In genomic region chr13:106558527-106558926, GRCh38 we compare ENCODE assay signal across 21 cellular contexts. TPM values are rescaled to one million over a fixed set of nuclear protein-coding genes. Genes with fewer than 3 reads are reported as not detected.
DNase-seq lines count a peak whose midpoint lies in the region; ATAC-seq, FAIRE-seq and TF ChIP-seq lines count a peak whose summit lies in the region.
"Had no signal": no experiment of that assay in that cellular context is flagged by ENCODE, and none has a peak within 500 bp of the region (broad histone marks: within the 10 kb centered on the region; RNA-seq: fewer than 3 reads in every experiment).

No MANE protein-coding gene starts in this region.

- H3K4me3 Mint-ChIP-seq in MCF 10A (ENCODE audit: unreplicated experiment) (no peak overlapping the region), progenitor cell of endocrine pancreas (ENCODE audit: low read depth) (no peak overlapping the region)
- H3K4me3 Mint-ChIP-seq: HFFc6 had no signal

- TF ChIP-seq EP300 in GM12878 (IDR thresholded peaks at IDR 0.05; ENCODE audit: borderline replicate concordance in 1 of 2, control insufficient read depth in 1 of 2, low read depth in 2 of 2, low read length in 2 of 2) = no peak

- H3K9ac ChIP-seq in HCT116 (ENCODE audit: low read length) (no peak overlapping the region), GM12878 (ENCODE audit: control insufficient read depth, insufficient read depth, low read length) (no peak overlapping the region)

- H3K9me3 Mint-ChIP-seq in MCF 10A (ENCODE audit: unreplicated experiment) = no peaks in the 10 kb centered on the region
- peaks cover 3% of the 10 kb centered on the region for H3K9me3 Mint-ChIP-seq in progenitor cell of endocrine pancreas (ENCODE audit: low read depth)
- H3K9me3 Mint-ChIP-seq: HFFc6 had no signal

- BruUV-seq in MCF 10A (replicated peaks; lab: Mats Ljungman, UMichigan) (TSS peak; percentile 8), HCT116 (replicated peaks; lab: Mats Ljungman, UMichigan) (TSS peak; percentile 3), GM12878 (replicated peaks; lab: Mats Ljungman, UMichigan) (TSS peak; percentile 22)

- H3K4me3 ChIP-seq in breast epithelium = no peak overlapping the region
- H3K4me3 ChIP-seq in HCT116 (replicated peaks in 1 of 2; ENCODE audit: low read depth in 1 of 2, low read length in 2 of 2) = no peak overlapping the region
- H3K4me3 ChIP-seq in GM12878 = no peak overlapping the region

- ATAC-seq in HCT116 = no peak
- ATAC-seq in GM12878 = no peak
- no peak for ATAC-seq in HG02970 (IDR thresholded peaks at IDR 0.05; ENCODE audit: low FRiP score, unreplicated experiment)

- H3K9me3 ChIP-seq in breast epithelium = no peaks in the 10 kb centered on the region
- no peaks in the 10 kb centered on the region for H3K9me3 ChIP-seq in HCT116 (ENCODE audit: control insufficient read depth in 1 of 2, insufficient read depth in 1 of 2, low read depth in 1 of 2, low read length in 2 of 2)
- H3K9me3 ChIP-seq in GM12878 (replicated peaks; ENCODE audit: control insufficient read depth, insufficient read depth, low read length) = no peaks in the 10 kb centered on the region

- H2AFZ ChIP-seq in HCT116 (ENCODE audit: low read depth, low read length, poor library complexity, severe bottlenecking) (no peak overlapping the region), GM12878 (ENCODE audit: control insufficient read depth, low read depth, low read length) (no peak overlapping the region)

- DNase-seq in MCF 10A (ENCODE audit: unreplicated experiment) = no peak
- no peak for DNase-seq in breast epithelium (ENCODE audit: low spot score in 2 of 2)
- no peak for DNase-seq in HCT116 (ENCODE audit: low read depth, low spot score)
- DNase-seq in GM12878 (ENCODE audit: low read depth, low spot score) = no peak
- no peak for DNase-seq in progenitor cell of endocrine pancreas (ENCODE audit: low spot score, unreplicated experiment)
- no peak for DNase-seq in globus pallidus (ENCODE audit: low spot score)
- no peak for DNase-seq in stimulated activated CD4-positive, alpha-beta T cell treated with anti-CD3 and anti-CD28 coated beads, Interleukin-4, amount 100 ng/mL, for 4 hours
- DNase-seq: AML-193; DND-41; GDM1; GOT3; HFFc6; KG1; MM.1S; NCI-H1105; NCI-H1694 treated with DMSO at 0.1 percent for 48 hours; NCI-H345; NCI-H69; NK-92 treated with Interleukin-12 subunit alpha and Interleukin-12 subunit beta, amount 100 ng/mL, for 24 hours; OCI-M1 had no signal

- no peak overlapping the region for H3K27ac ChIP-seq in breast epithelium
- H3K27ac ChIP-seq in HCT116 (ENCODE audit: low read depth, low read length) = no peak overlapping the region
- no peak overlapping the region for H3K27ac ChIP-seq in GM12878 (ENCODE audit: control insufficient read depth, insufficient read depth)

- H3K79me2 ChIP-seq in HCT116 (ENCODE audit: insufficient read depth, low read length) = peaks cover 100% of the 10 kb centered on the region
- peaks cover 80% of the 10 kb centered on the region for H3K79me2 ChIP-seq in GM12878 (ENCODE audit: control insufficient read depth, insufficient read depth, low read length)

- H3K4me1 ChIP-seq in breast epithelium (peaks cover 0 to 8% of the 10 kb centered on the region in 2 donors), HCT116 (ENCODE audit: control insufficient read depth in 1 of 2, insufficient read depth in 2 of 2, low read length in 2 of 2) (no peaks in the 10 kb centered on the region), GM12878 (ENCODE audit: control insufficient read depth, insufficient read depth, low read length) (peaks cover 4% of the 10 kb centered on the region; the same call in 1 of the 2 replicates)

- no peaks in the 10 kb centered on the region for H3K9me2 ChIP-seq in HCT116 (ENCODE audit: insufficient read depth)

- H3K27me3 ChIP-seq in breast epithelium (no peaks in the 10 kb centered on the region), HCT116 (ENCODE audit: insufficient read depth, low read length) (no peaks in the 10 kb centered on the region), GM12878 (replicated peaks in 1 of 2; ENCODE audit: control insufficient read depth in 2 of 2, insufficient read depth in 2 of 2, low read length in 1 of 2) (no peaks in the 10 kb centered on the region)

- POLR2A ChIA-PET in MCF 10A (lab: Yijun Ruan, JAX) = interaction anchor here (0.6 to 2.3 kb wide), 3 partner anchors 9 to 515 kb away, joined by 3 to 15 read pairs (median 3); partner anchors contain the start of genes ARGLU1 and EFNB2
- POLR2A ChIA-PET in HCT116 (lab: Charles Lee) = no interaction called here
- POLR2A ChIA-PET in GM12878 (lab: Charles Lee) = interaction anchor here (1.0 kb wide), 1 partner anchor 8 kb away, joined by 4 read pairs; no protein-coding TSS in a partner anchor

- SMC1A ChIA-PET in GM12878 (lab: Charles Lee; ENCODE audit: uncharacterized antibody, unreplicated experiment) = interaction anchor here (0.7 kb wide), 1 partner anchor 8 kb away, joined by 3 read pairs; no protein-coding TSS in a partner anchor

- TF ChIP-seq CTCF in MCF 10A (IDR thresholded peaks at IDR 0.05; ENCODE audit: unreplicated experiment) = no peak
- TF ChIP-seq CTCF in breast epithelium (IDR thresholded peaks at IDR 0.05) = no peak
- TF ChIP-seq CTCF in HCT116 (IDR thresholded peaks at IDR 0.05 in 2 of 3, conservative IDR thresholded peaks at IDR 0.05 in 1 of 3; ENCODE audit: borderline replicate concordance in 1 of 3, insufficient read depth in 1 of 3, low read depth in 2 of 3, low read length in 2 of 3) = no peak
- TF ChIP-seq CTCF in GM12878 (IDR thresholded peaks at IDR 0.05 in 2 of 3, conservative IDR thresholded peaks at IDR 0.05 in 1 of 3; ENCODE audit: control insufficient read depth in 2 of 3, extremely low read depth in 1 of 3, insufficient read depth in 1 of 3, low read depth in 3 of 3, low read length in 3 of 3) = no peak
- TF ChIP-seq CTCF in progenitor cell of endocrine pancreas (IDR thresholded peaks at IDR 0.05; ENCODE audit: unreplicated experiment) = no peak

- H3K27ac Mint-ChIP-seq in MCF 10A (ENCODE audit: low read depth, unreplicated experiment) (no peak overlapping the region), progenitor cell of endocrine pancreas (peak overlapping the region; percentile 33)
- H3K27ac Mint-ChIP-seq: HFFc6 had no signal

- TF ChIP-seq RAD21 in HCT116 (IDR thresholded peaks at IDR 0.05; ENCODE audit: low read depth) = no peak
- no peak for TF ChIP-seq RAD21 in GM12878 (IDR thresholded peaks at IDR 0.05; ENCODE audit: insufficient read depth, low read depth, low read length)

- FAIRE-seq in GM12878 (lab: Jason Lieb, UNC) = no peak

- in situ Hi-C loops in GM12878 (cut with MboI) = loop anchor here (25.0 kb wide), 1 partner anchor 1654 kb away; the partner anchor contains the start of genes ABHD13 and LIG4

- H3K36me3 ChIP-seq in breast epithelium (no peaks in the 10 kb centered on the region), HCT116 (ENCODE audit: control insufficient read depth in 1 of 2, insufficient read depth in 2 of 2, low read length in 2 of 2) (peaks cover 45 to 55% of the 10 kb centered on the region in 2 experiments), GM12878 (ENCODE audit: control insufficient read depth in 2 of 2, insufficient read depth in 2 of 2, low read length in 1 of 2) (peaks cover 5 to 39% of the 10 kb centered on the region in 2 experiments)

- H3K4me1 Mint-ChIP-seq in MCF 10A (ENCODE audit: insufficient read depth, unreplicated experiment) (peaks cover 35% of the 10 kb centered on the region), progenitor cell of endocrine pancreas (ENCODE audit: low read depth) (peaks cover 30% of the 10 kb centered on the region)

- TF ChIP-seq POLR2A in breast epithelium (IDR thresholded peaks at IDR 0.05) = no peak
- no peak for TF ChIP-seq POLR2A in HCT116 (IDR thresholded peaks at IDR 0.05; ENCODE audit: borderline replicate concordance, extremely low read depth, insufficient read depth, insufficient read length)
- TF ChIP-seq POLR2A in GM12878 (IDR thresholded peaks at IDR 0.05; ENCODE audit: low read depth, low read length) = no peak

- intact Hi-C loops in MCF 10A (cut with micrococcal nuclease) = no loop called here
- intact Hi-C loops in breast epithelium (cut with DNase I; ENCODE audit: low total_unique reads) = no loop called here
- intact Hi-C loops in HCT116 (cut with micrococcal nuclease) = no loop called here
- intact Hi-C loops in GM12878 (cut with micrococcal nuclease; ENCODE audit: unreplicated experiment) = no loop called here

- H4K20me1 ChIP-seq in HCT116 (ENCODE audit: insufficient read depth) (peaks cover 49% of the 10 kb centered on the region; the same call in 1 of the 2 replicates), GM12878 (ENCODE audit: control insufficient read depth, insufficient read depth) (no peaks in the 10 kb centered on the region)

- CTCF ChIA-PET in MCF 10A (lab: Yijun Ruan, JAX) (interaction anchor here (0.6 to 0.8 kb wide), 3 partner anchors 22 to 356 kb away, joined by 3 read pairs; no protein-coding TSS in a partner anchor), HCT116 (lab: Charles Lee) (no interaction called here), GM12878 (lab: Yijun Ruan, JAX) (interaction anchor here (1.1 to 1.3 kb wide), 3 partner anchors 21 to 61 kb away, joined by 3 read pairs; no protein-coding TSS in a partner anchor)

- H3K4me2 ChIP-seq in HCT116 (ENCODE audit: low read length) = no peak overlapping the region
- no peak overlapping the region for H3K4me2 ChIP-seq in GM12878 (ENCODE audit: control insufficient read depth, insufficient read depth)

- H3K27me3 Mint-ChIP-seq in MCF 10A (ENCODE audit: insufficient read depth, unreplicated experiment) (no peaks in the 10 kb centered on the region), progenitor cell of endocrine pancreas (no peaks in the 10 kb centered on the region)

- RAD21 ChIA-PET in HCT116 (lab: Charles Lee; ENCODE audit: low non-redundant PET in 1 of 2, low total read pairs in 2 of 2, uncharacterized antibody in 2 of 2, unreplicated experiment in 2 of 2) (no interaction called here), GM12878 (lab: Charles Lee; ENCODE audit: unreplicated experiment) (interaction anchor here (1.0 kb wide), 1 partner anchor 62 kb away, joined by 3 read pairs; no protein-coding TSS in a partner anchor)

- H3K36me3 Mint-ChIP-seq in MCF 10A (ENCODE audit: insufficient read depth, unreplicated experiment) = peaks cover 61% of the 10 kb centered on the region
- H3K36me3 Mint-ChIP-seq in progenitor cell of endocrine pancreas (ENCODE audit: insufficient read depth) = peaks cover 53% of the 10 kb centered on the region

RNA-seq across cellular contexts. Expression of gene ARGLU1, which starts 9.4 kb away (rescaled TPM):
- total RNA-seq in MCF 10A (2022) (91.7 and 94.4 TPM in 2 replicates), breast epithelium (100 to 1,000 TPM; 122 to 181 (median 136) TPM), HCT116 (2021; ENCODE audit: unreplicated experiment) (57.8 TPM), GM12878 (2014; rRNA removed) (92.4 and 113 TPM in 2 replicates), GM12878 (2014; rRNA removed; fragmentation: Illumina TruSeq; extraction: Trizol) (93.8 and 101 TPM in 2 replicates), GM12878 (2021) (88.4 and 91.2 TPM in 2 replicates), progenitor cell of endocrine pancreas (148 and 149 TPM in 2 replicates)
- 35.8 and 38.3 TPM in 2 replicates for polyA plus RNA-seq in HCT116 (2012)
- total RNA-seq in GM12878 (2013; cell fraction: nucleolus; rRNA removed) = 503 and 516 TPM in 2 replicates
- 42.3 TPM for polyA plus RNA-seq in GM12878 (2011; ENCODE audit: low read depth)
- polyA plus RNA-seq in GM12878 (2011; rRNA removed) (197 and 333 TPM in 2 replicates), GM12878 (2014; fragmentation: Illumina TruSeq; extraction: Trizol) (105 and 138 TPM in 2 replicates), GM12878 (2014; fragmentation: Nextera tagmentation; extraction: Ambion mirVana) (10 to 100 TPM; 47.1 to 70.3 TPM), GM12878 (2014; rRNA removed) (110 and 129 TPM in 2 replicates), GM12878 (2016; fragmentation: Nextera tagmentation; extraction: Ambion mirVana) (100 to 1,000 TPM; 103 to 110 TPM)
- polyA plus RNA-seq in GM12878 (2011; cell fraction: cytosol; rRNA removed) = 51.1 and 88.4 TPM in 2 replicates
- polyA plus RNA-seq in GM12878 (2011; cell fraction: nucleus; rRNA removed) = 510 and 559 TPM in 2 replicates
- 84.4 and 90.3 TPM in 2 replicates for polyA plus RNA-seq in GM12878 (2012)
- 22.2 and 28.0 TPM in 2 replicates for polyA minus RNA-seq in GM12878 (2011; rRNA and poly(A)+ RNA removed)
- 13.8 and 15.4 TPM in 2 replicates for polyA minus RNA-seq in GM12878 (2011; cell fraction: cytosol; rRNA and poly(A)+ RNA removed)
- 67.7 and 72.2 TPM in 2 replicates for polyA minus RNA-seq in GM12878 (2011; cell fraction: nucleus; rRNA and poly(A)+ RNA removed)

RNA-seq across cellular contexts. Expression of gene EFNB2, which starts 23.1 kb away (rescaled TPM):
- 40.4 and 45.7 TPM in 2 replicates for total RNA-seq in MCF 10A (2022)
- total RNA-seq in breast epithelium = 10 to 100 TPM in 2 of 3 donors, 1 to 10 TPM in 1; 9.4 to 15.7 (median 15.2) TPM
- 30.9 TPM for total RNA-seq in HCT116 (2021; ENCODE audit: unreplicated experiment)
- 13.5 and 18.0 TPM in 2 replicates for polyA plus RNA-seq in HCT116 (2012)
- total RNA-seq in GM12878 (2013; cell fraction: nucleolus; rRNA removed) = 0.12 and 0.13 TPM in 2 replicates
- total RNA-seq in GM12878 (2014; rRNA removed) = 0.22 and 0.40 TPM in 2 replicates
- total RNA-seq in GM12878 (2014; rRNA removed; fragmentation: Illumina TruSeq; extraction: Trizol) = 0.18 and 0.27 TPM in 2 replicates
- total RNA-seq in GM12878 (2021) = 0.40 and 0.44 TPM in 2 replicates
- polyA plus RNA-seq in GM12878 (2011; ENCODE audit: low read depth) = 0.72 TPM
- polyA plus RNA-seq in GM12878 (2011; rRNA removed) = 1.3 and 1.5 TPM in 2 replicates
- 1.2 and 1.3 TPM in 2 replicates for polyA plus RNA-seq in GM12878 (2011; cell fraction: cytosol; rRNA removed)
- 1.2 and 2.0 TPM in 2 replicates for polyA plus RNA-seq in GM12878 (2011; cell fraction: nucleus; rRNA removed)
- polyA plus RNA-seq in GM12878 (2012) = 0.90 and 1.1 TPM in 2 replicates
- 0.38 and 0.43 TPM in 2 replicates for polyA plus RNA-seq in GM12878 (2014; fragmentation: Illumina TruSeq; extraction: Trizol)
- under 1 TPM; 0.18 TPM for polyA plus RNA-seq in GM12878 (2014; fragmentation: Nextera tagmentation; extraction: Ambion mirVana)
- 0.31 and 0.33 TPM in 2 replicates for polyA plus RNA-seq in GM12878 (2014; rRNA removed)
- under 1 TPM in 1 of 2 experiments, not detected in 1; 0.12 TPM for polyA plus RNA-seq in GM12878 (2016; fragmentation: Nextera tagmentation; extraction: Ambion mirVana)
- polyA minus RNA-seq in GM12878 (2011; rRNA and poly(A)+ RNA removed) = 1.8 and 1.9 TPM in 2 replicates
- 0.80 and 1.4 TPM in 2 replicates for polyA minus RNA-seq in GM12878 (2011; cell fraction: cytosol; rRNA and poly(A)+ RNA removed)
- 0.97 and 2.4 TPM in 2 replicates for polyA minus RNA-seq in GM12878 (2011; cell fraction: nucleus; rRNA and poly(A)+ RNA removed)
- 44.2 and 50.8 TPM in 2 replicates for total RNA-seq in progenitor cell of endocrine pancreas

Comparison
In these comparisons a context has a peak if more than half of its experiments do, and no peak if none do; other contexts are left out.
1. RNA of gene EFNB2, which starts 23.1 kb away (total RNA-seq): 44.2 to 50.8 TPM in progenitor cell of endocrine pancreas, 40.4 to 45.7 TPM in MCF 10A, 30.9 TPM in HCT116 (single experiment) and 9.4 to 15.7 TPM in breast epithelium; 0.12 to 0.44 TPM in GM12878; every median in the first group is over 4 times any median in the second.